1 cellular context compared by ENCODE assay signal in the genomic region with DNA sequence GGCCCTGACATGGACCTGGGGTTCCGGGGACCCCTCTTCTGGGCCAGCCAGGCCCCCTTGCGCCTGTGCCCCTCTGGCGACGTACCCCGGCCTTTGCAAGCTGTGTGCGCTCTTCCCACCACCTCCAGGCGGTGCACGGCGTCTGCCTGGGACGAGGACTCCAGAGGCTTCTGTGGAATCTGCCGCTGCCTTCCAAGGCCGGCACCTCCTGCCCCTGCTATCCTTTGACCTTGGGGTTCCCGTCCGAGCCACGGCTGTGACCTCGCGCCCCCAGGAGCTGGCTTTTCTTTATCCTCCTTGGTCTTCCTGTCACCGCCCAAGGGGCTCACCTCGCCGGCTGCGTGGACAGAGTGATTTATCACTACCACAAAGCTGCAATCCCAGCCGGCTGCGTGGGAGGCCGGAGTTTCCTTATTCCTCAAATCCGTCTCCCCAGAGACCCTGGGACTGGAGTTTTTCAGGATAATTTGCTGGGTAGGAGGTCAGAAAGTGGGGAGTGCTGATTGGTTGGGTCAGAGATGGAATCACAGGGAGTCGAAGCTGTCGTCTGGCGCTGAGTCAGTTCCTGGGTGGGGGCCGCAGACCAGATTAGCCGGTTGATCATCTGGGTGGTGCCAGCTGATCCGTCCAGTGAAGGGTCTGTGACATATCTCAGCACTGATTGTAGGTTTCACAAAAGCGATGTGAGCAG.
A peak's percentile ranks its signal among the peaks of the same experiment; 100 is the strongest.
TF ChIP-seq lines count a peak whose summit lies in the region.

No MANE protein-coding gene starts in this region.

TF ChIP-seq in HepG2, 621 proteins besides CTCF, POLR2A, EP300 and RAD21 (continued from another document and continues in another):
- TF ChIP-seq ZNF441 (CRISPR knock-in tag; IDR thresholded peaks at IDR 0.05; ENCODE audit: borderline replicate concordance) (peak; percentile 74), SAFB2 (CRISPR knock-in tag; IDR thresholded peaks at IDR 0.05; ENCODE audit: borderline replicate concordance, low read depth) (0 out of 2 replicates have a peak, but pooled peaks have one; percentile 51), SP1 (IDR thresholded peaks at IDR 0.05) (no peak), SP1 (CRISPR knock-in tag; IDR thresholded peaks at IDR 0.05) (no peak), NFE2L2 (IDR thresholded peaks at IDR 0.05; ENCODE audit: low read length) (no peak), SMAD1 (CRISPR knock-in tag; IDR thresholded peaks at IDR 0.05; ENCODE audit: borderline replicate concordance, low read depth) (peak; percentile 18; the same call in 1 of the 2 replicates), ZNF260 (CRISPR knock-in tag; IDR thresholded peaks at IDR 0.05; ENCODE audit: borderline replicate concordance, low read depth) (no peak), ZNF446 (CRISPR knock-in tag; IDR thresholded peaks at IDR 0.05) (no peak), ZSCAN12 (CRISPR knock-in tag; IDR thresholded peaks at IDR 0.05) (no peak), GTF3A (CRISPR knock-in tag; conservative IDR thresholded peaks at IDR 0.05) (no peak), SOX5 (CRISPR knock-in tag; IDR thresholded peaks at IDR 0.05; ENCODE audit: borderline replicate concordance) (no peak), ZNF510 (CRISPR knock-in tag; IDR thresholded peaks at IDR 0.05; ENCODE audit: low read depth) (no peak), SSRP1 (CRISPR knock-in tag; IDR thresholded peaks at IDR 0.05) (no peak), ZNF235 (CRISPR knock-in tag; IDR thresholded peaks at IDR 0.05; ENCODE audit: borderline replicate concordance) (0 out of 2 replicates have a peak, but pooled peaks have one; percentile 60), ASH2L (IDR thresholded peaks at IDR 0.05; ENCODE audit: insufficient read length, low read depth, low read length) (no peak), ATF7-NPFF (CRISPR knock-in tag; IDR thresholded peaks at IDR 0.05; ENCODE audit: low read depth) (no peak), XBP1 (CRISPR knock-in tag; IDR thresholded peaks at IDR 0.05) (no peak), ZNF143 (CRISPR knock-in tag; IDR thresholded peaks at IDR 0.05) (no peak), SPEN (CRISPR knock-in tag; IDR thresholded peaks at IDR 0.05; ENCODE audit: low read depth) (no peak; the same call in 1 of the 2 replicates), ZNF777 (CRISPR knock-in tag; IDR thresholded peaks at IDR 0.05) (0 out of 2 replicates have a peak, but pooled peaks have one; percentile 24), GABPA (IDR thresholded peaks at IDR 0.05; ENCODE audit: low read depth, low read length) (no peak), GABPA (CRISPR knock-in tag; IDR thresholded peaks at IDR 0.05; ENCODE audit: low read depth) (no peak), ZNF33B (CRISPR knock-in tag; IDR thresholded peaks at IDR 0.05) (no peak)
- TF ChIP-seq, protein P1, sequence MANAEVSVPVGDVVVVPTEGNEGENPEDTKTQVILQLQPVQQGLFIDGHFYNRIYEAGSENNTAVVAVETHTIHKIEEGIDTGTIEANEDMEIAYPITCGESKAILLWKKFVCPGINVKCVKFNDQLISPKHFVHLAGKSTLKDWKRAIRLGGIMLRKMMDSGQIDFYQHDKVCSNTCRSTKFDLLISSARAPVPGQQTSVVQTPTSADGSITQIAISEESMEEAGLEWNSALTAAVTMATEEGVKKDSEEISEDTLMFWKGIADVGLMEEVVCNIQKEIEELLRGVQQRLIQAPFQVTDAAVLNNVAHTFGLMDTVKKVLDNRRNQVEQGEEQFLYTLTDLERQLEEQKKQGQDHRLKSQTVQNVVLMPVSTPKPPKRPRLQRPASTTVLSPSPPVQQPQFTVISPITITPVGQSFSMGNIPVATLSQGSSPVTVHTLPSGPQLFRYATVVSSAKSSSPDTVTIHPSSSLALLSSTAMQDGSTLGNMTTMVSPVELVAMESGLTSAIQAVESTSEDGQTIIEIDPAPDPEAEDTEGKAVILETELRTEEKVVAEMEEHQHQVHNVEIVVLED (CRISPR knock-in tag; IDR thresholded peaks at IDR 0.05; ENCODE audit: borderline replicate concordance), result no peak; the same call in 1 of the 2 replicates
- TF ChIP-seq, protein P2, sequence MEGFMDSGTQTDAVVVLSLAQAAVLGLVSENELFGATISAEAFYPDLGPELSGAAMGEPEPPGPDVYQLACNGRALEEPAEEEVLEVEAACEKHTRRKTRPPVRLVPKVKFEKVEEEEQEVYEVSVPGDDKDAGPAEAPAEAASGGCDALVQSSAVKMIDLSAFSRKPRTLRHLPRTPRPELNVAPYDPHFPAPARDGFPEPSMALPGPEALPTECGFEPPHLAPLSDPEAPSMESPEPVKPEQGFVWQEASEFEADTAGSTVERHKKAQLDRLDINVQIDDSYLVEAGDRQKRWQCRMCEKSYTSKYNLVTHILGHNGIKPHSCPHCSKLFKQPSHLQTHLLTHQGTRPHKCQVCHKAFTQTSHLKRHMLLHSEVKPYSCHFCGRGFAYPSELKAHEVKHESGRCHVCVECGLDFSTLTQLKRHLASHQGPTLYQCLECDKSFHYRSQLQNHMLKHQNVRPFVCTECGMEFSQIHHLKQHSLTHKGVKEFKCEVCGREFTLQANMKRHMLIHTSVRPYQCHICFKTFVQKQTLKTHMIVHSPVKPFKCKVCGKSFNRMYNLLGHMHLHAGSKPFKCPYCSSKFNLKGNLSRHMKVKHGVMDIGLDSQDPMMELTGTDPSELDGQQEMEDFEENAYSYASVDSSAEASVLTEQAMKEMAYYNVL (CRISPR knock-in tag; IDR thresholded peaks at IDR 0.05; ENCODE audit: borderline replicate concordance), result peak; percentile 84; the same call in 1 of the 2 replicates
- TF ChIP-seq, protein P3, sequence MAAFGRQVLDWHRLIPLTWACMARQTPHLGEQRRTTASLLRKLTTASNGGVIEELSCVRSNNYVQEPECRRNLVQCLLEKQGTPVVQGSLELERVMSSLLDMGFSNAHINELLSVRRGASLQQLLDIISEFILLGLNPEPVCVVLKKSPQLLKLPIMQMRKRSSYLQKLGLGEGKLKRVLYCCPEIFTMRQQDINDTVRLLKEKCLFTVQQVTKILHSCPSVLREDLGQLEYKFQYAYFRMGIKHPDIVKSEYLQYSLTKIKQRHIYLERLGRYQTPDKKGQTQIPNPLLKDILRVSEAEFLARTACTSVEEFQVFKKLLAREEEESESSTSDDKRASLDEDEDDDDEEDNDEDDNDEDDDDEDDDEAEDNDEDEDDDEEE (CRISPR knock-in tag; IDR thresholded peaks at IDR 0.05), result no peak
- TF ChIP-seq, protein P4, sequence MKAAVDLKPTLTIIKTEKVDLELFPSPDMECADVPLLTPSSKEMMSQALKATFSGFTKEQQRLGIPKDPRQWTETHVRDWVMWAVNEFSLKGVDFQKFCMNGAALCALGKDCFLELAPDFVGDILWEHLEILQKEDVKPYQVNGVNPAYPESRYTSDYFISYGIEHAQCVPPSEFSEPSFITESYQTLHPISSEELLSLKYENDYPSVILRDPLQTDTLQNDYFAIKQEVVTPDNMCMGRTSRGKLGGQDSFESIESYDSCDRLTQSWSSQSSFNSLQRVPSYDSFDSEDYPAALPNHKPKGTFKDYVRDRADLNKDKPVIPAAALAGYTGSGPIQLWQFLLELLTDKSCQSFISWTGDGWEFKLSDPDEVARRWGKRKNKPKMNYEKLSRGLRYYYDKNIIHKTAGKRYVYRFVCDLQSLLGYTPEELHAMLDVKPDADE (CRISPR knock-in tag; IDR thresholded peaks at IDR 0.05), result no peak
- TF ChIP-seq, protein P5, sequence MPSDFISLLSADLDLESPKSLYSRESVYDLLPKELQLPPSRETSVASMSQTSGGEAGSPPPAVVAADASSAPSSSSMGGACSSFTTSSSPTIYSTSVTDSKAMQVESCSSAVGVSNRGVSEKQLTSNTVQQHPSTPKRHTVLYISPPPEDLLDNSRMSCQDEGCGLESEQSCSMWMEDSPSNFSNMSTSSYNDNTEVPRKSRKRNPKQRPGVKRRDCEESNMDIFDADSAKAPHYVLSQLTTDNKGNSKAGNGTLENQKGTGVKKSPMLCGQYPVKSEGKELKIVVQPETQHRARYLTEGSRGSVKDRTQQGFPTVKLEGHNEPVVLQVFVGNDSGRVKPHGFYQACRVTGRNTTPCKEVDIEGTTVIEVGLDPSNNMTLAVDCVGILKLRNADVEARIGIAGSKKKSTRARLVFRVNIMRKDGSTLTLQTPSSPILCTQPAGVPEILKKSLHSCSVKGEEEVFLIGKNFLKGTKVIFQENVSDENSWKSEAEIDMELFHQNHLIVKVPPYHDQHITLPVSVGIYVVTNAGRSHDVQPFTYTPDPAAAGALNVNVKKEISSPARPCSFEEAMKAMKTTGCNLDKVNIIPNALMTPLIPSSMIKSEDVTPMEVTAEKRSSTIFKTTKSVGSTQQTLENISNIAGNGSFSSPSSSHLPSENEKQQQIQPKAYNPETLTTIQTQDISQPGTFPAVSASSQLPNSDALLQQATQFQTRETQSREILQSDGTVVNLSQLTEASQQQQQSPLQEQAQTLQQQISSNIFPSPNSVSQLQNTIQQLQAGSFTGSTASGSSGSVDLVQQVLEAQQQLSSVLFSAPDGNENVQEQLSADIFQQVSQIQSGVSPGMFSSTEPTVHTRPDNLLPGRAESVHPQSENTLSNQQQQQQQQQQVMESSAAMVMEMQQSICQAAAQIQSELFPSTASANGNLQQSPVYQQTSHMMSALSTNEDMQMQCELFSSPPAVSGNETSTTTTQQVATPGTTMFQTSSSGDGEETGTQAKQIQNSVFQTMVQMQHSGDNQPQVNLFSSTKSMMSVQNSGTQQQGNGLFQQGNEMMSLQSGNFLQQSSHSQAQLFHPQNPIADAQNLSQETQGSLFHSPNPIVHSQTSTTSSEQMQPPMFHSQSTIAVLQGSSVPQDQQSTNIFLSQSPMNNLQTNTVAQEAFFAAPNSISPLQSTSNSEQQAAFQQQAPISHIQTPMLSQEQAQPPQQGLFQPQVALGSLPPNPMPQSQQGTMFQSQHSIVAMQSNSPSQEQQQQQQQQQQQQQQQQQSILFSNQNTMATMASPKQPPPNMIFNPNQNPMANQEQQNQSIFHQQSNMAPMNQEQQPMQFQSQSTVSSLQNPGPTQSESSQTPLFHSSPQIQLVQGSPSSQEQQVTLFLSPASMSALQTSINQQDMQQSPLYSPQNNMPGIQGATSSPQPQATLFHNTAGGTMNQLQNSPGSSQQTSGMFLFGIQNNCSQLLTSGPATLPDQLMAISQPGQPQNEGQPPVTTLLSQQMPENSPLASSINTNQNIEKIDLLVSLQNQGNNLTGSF (CRISPR knock-in tag; IDR thresholded peaks at IDR 0.05), result no peak
- TF ChIP-seq, protein P6, sequence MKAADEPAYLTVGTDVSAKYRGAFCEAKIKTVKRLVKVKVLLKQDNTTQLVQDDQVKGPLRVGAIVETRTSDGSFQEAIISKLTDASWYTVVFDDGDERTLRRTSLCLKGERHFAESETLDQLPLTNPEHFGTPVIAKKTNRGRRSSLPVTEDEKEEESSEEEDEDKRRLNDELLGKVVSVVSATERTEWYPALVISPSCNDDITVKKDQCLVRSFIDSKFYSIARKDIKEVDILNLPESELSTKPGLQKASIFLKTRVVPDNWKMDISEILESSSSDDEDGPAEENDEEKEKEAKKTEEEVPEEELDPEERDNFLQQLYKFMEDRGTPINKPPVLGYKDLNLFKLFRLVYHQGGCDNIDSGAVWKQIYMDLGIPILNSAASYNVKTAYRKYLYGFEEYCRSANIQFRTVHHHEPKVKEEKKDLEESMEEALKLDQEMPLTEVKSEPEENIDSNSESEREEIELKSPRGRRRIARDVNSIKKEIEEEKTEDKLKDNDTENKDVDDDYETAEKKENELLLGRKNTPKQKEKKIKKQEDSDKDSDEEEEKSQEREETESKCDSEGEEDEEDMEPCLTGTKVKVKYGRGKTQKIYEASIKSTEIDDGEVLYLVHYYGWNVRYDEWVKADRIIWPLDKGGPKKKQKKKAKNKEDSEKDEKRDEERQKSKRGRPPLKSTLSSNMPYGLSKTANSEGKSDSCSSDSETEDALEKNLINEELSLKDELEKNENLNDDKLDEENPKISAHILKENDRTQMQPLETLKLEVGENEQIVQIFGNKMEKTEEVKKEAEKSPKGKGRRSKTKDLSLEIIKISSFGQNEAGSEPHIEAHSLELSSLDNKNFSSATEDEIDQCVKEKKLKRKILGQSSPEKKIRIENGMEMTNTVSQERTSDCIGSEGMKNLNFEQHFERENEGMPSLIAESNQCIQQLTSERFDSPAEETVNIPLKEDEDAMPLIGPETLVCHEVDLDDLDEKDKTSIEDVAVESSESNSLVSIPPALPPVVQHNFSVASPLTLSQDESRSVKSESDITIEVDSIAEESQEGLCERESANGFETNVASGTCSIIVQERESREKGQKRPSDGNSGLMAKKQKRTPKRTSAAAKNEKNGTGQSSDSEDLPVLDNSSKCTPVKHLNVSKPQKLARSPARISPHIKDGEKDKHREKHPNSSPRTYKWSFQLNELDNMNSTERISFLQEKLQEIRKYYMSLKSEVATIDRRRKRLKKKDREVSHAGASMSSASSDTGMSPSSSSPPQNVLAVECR (CRISPR knock-in tag; IDR thresholded peaks at IDR 0.05; ENCODE audit: borderline replicate concordance), result no peak
- TF ChIP-seq, protein P7, sequence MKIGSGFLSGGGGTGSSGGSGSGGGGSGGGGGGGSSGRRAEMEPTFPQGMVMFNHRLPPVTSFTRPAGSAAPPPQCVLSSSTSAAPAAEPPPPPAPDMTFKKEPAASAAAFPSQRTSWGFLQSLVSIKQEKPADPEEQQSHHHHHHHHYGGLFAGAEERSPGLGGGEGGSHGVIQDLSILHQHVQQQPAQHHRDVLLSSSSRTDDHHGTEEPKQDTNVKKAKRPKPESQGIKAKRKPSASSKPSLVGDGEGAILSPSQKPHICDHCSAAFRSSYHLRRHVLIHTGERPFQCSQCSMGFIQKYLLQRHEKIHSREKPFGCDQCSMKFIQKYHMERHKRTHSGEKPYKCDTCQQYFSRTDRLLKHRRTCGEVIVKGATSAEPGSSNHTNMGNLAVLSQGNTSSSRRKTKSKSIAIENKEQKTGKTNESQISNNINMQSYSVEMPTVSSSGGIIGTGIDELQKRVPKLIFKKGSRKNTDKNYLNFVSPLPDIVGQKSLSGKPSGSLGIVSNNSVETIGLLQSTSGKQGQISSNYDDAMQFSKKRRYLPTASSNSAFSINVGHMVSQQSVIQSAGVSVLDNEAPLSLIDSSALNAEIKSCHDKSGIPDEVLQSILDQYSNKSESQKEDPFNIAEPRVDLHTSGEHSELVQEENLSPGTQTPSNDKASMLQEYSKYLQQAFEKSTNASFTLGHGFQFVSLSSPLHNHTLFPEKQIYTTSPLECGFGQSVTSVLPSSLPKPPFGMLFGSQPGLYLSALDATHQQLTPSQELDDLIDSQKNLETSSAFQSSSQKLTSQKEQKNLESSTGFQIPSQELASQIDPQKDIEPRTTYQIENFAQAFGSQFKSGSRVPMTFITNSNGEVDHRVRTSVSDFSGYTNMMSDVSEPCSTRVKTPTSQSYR (CRISPR knock-in tag; IDR thresholded peaks at IDR 0.05; ENCODE audit: borderline replicate concordance), result no peak; the same call in 1 of the 2 replicates
